ENCODE assay signal across 8 cellular contexts in the genomic region with DNA sequence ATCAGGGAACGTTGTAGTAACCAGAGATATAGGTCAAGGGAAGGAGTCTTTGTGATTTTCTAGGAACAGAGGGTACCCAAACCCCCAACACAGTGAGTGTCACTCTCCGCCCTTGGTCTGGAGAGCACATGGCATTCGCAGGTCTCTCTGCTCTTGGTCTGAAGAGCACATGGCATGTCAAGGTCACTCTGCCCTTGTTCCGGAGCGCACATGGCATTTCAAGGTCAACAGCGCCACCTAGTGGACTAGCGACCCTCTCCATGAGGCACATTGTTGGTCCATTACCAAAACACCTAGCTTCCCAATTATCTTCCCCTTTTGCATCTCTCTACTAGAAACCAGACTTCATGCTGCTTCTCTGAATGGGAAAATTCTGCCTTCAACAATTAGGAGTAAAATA.
DNase-seq lines count a peak whose midpoint lies in the region; ATAC-seq and TF ChIP-seq lines count a peak whose summit lies in the region.

No MANE protein-coding gene starts in this region.

- TF ChIP-seq CTCF in KMS-11 (conservative IDR thresholded peaks at IDR 0.05; ENCODE audit: low read depth, low read length) (peak; percentile 86), nephron progenitor cell (IDR thresholded peaks at IDR 0.05) (peak; percentile 47)

- intact Hi-C loops in activated CD4-positive, alpha-beta memory T cell treated with anti-CD3 and anti-CD28 coated beads for 36 hours (cut with micrococcal nuclease): no loop called here

- no peaks in the 10 kb centered on the region for H4K20me1 ChIP-seq in KMS-11 (ENCODE audit: insufficient read depth)

- H3K9me3 Mint-ChIP-seq in activated CD4-positive, alpha-beta memory T cell treated with anti-CD3 and anti-CD28 coated beads for 36 hours: peaks cover 14% of the 10 kb centered on the region
- H3K9me3 Mint-ChIP-seq in nephron progenitor cell: peaks cover 67% of the 10 kb centered on the region

- no peak overlapping the region for H3K9ac ChIP-seq in KMS-11

- no peaks in the 10 kb centered on the region for H3K4me1 Mint-ChIP-seq in activated CD4-positive, alpha-beta memory T cell treated with anti-CD3 and anti-CD28 coated beads for 36 hours (ENCODE audit: low read depth)
- H3K4me1 Mint-ChIP-seq in nephron progenitor cell: no peaks in the 10 kb centered on the region

- DNase-seq in NCI-H2171 treated with DMSO at 0.1 percent for 48 hours (lab: John Stamatoyannopoulos, UW) (peak; percentile 4), NCI-H2171 (lab: John Stamatoyannopoulos, UW) (no peak), nephron progenitor cell (peak; percentile 65), NCI-H526 treated with DMSO at 0.1 percent for 48 hours (lab: John Stamatoyannopoulos, UW) (no peak)
- DNase-seq in activated CD4-positive, alpha-beta memory T cell treated with anti-CD3 and anti-CD28 coated beads for 36 hours: peak; percentile 44

- no peaks in the 10 kb centered on the region for H3K27me3 ChIP-seq in KMS-11 (ENCODE audit: insufficient read depth, low read depth)

- POLR2A ChIA-PET in activated CD4-positive, alpha-beta memory T cell treated with anti-CD3 and anti-CD28 coated beads for 36 hours (lab: Charles Lee): no interaction called here

- H3K36me3 Mint-ChIP-seq in activated CD4-positive, alpha-beta memory T cell treated with anti-CD3 and anti-CD28 coated beads for 36 hours: no peaks in the 10 kb centered on the region
- peaks cover 22% of the 10 kb centered on the region for H3K36me3 Mint-ChIP-seq in nephron progenitor cell (ENCODE audit: low read depth)

- H3K27ac ChIP-seq in KMS-11: no peak overlapping the region

- no peak overlapping the region for H3K4me2 ChIP-seq in KMS-11

- H3K4me3 Mint-ChIP-seq in activated CD4-positive, alpha-beta memory T cell treated with anti-CD3 and anti-CD28 coated beads for 36 hours: no peak overlapping the region
- no peak overlapping the region for H3K4me3 Mint-ChIP-seq in nephron progenitor cell

- H3K36me3 ChIP-seq in KMS-11 (ENCODE audit: insufficient read depth): no peaks in the 10 kb centered on the region

- no peak for ATAC-seq in GM21528 (IDR thresholded peaks at IDR 0.05; ENCODE audit: low FRiP score, unreplicated experiment)
- ATAC-seq in GM19455 (IDR thresholded peaks at IDR 0.05; ENCODE audit: unreplicated experiment): no peak

- no peak overlapping the region for H3K27ac Mint-ChIP-seq in activated CD4-positive, alpha-beta memory T cell treated with anti-CD3 and anti-CD28 coated beads for 36 hours
- no peak overlapping the region for H3K27ac Mint-ChIP-seq in nephron progenitor cell

- CTCF ChIA-PET in activated CD4-positive, alpha-beta memory T cell treated with anti-CD3 and anti-CD28 coated beads for 36 hours (lab: Charles Lee): interaction anchor here (1.0 kb wide), 1 partner anchor 9 kb away, joined by 3 read pairs; no protein-coding TSS in a partner anchor

- no peak overlapping the region for H3K4me3 ChIP-seq in KMS-11 (IDR thresholded peaks at IDR 0.05; ENCODE audit: insufficient read depth, low read depth, low read length)

- no peaks in the 10 kb centered on the region for H3K27me3 Mint-ChIP-seq in activated CD4-positive, alpha-beta memory T cell treated with anti-CD3 and anti-CD28 coated beads for 36 hours
- H3K27me3 Mint-ChIP-seq in nephron progenitor cell (ENCODE audit: low read depth, poor library complexity): peaks cover 3% of the 10 kb centered on the region

- H3K79me2 ChIP-seq in KMS-11 (ENCODE audit: insufficient read depth, low read depth): no peaks in the 10 kb centered on the region

- H2AFZ ChIP-seq in KMS-11 (ENCODE audit: low read depth): peak overlapping the region; percentile 64

- H3K4me1 ChIP-seq in KMS-11 (ENCODE audit: low read depth, poor library complexity, severe bottlenecking): no peaks in the 10 kb centered on the region

Comparison
In these comparisons a context has a peak if more than half of its experiments do, and no peak if none do; other contexts are left out.
1. DNase-seq: peak in NCI-H2171 treated with DMSO at 0.1 percent for 48 hours (single experiment), activated CD4-positive, alpha-beta memory T cell treated with anti-CD3 and anti-CD28 coated beads for 36 hours (single experiment) and nephron progenitor cell (single experiment); none in NCI-H2171 (single experiment) and NCI-H526 treated with DMSO at 0.1 percent for 48 hours (single experiment).